In genomic region chr7:47949703-47950102, GRCh38 we compare ENCODE assay signal across 17 cellular contexts.
"Had no signal": no experiment of that assay in that cellular context is flagged by ENCODE, and none has a peak within 500 bp of the region (broad histone marks: within the 10 kb centered on the region; RNA-seq: fewer than 3 reads in every experiment).

No MANE protein-coding gene starts in this region.

- H3K4me1 ChIP-seq: body of pancreas had no signal

- ATAC-seq: body of pancreas had no signal

- H3K27ac ChIP-seq: body of pancreas, dorsolateral prefrontal cortex, epithelial cell of prostate, tibial nerve had no signal

- H3K27ac Mint-ChIP-seq: activated CD4-positive, alpha-beta memory T cell treated with anti-CD3 and anti-CD28 coated beads, Interleukin-2, amount 10 ng/mL, durations not matched to agents 7 days and 5 days; activated naive CD8-positive, alpha-beta T cell treated with anti-CD3 and anti-CD28 coated beads, Interleukin-2, amount 10 ng/mL, durations not matched to agents 7 days and 5 days; activated T-helper 2 cell treated with anti-CD3 and anti-CD28 coated beads, Interferon-gamma antibody, Interleukin-2, Interleukin-4, amounts not matched to agents 10 μg/mL and 5 μg/mL and 100 μg/mL, durations not matched to agents 14 hours and 24 hours and 36 hours; nephron; stimulated activated naive CD8-positive, alpha-beta T cell treated with anti-CD3 and anti-CD28 coated beads, Interleukin-15, Interleukin-2, amounts not matched to agents 100 ng/mL and 50 ng/mL, for 24 hours had no signal

- DNase-seq: activated CD4-positive, alpha-beta memory T cell treated with anti-CD3 and anti-CD28 coated beads, Interleukin-2, amount 10 ng/mL, durations not matched to agents 7 days and 5 days; activated CD4-positive, alpha-beta T cell treated with anti-CD3 and anti-CD28 coated beads for 48 hours; activated CD4-positive, CD25-positive, alpha-beta regulatory T cell; activated naive CD4-positive, alpha-beta T cell treated with Interleukin-2 at 50 U/mL for 16 hours; activated naive CD8-positive, alpha-beta T cell treated with anti-CD3 and anti-CD28 coated beads, Interleukin-2, amount 10 ng/mL, durations not matched to agents 7 days and 5 days; activated T-cell treated with anti-CD3 and anti-CD28 coated beads, Interleukin-2, amount 50 U/mL, for 1 hour; body of pancreas; central memory CD4-positive, alpha-beta T cell; dorsolateral prefrontal cortex; foreskin melanocyte; kidney glomerular epithelial cell; retina had no signal

- H3K4me3 Mint-ChIP-seq: activated CD4-positive, alpha-beta memory T cell treated with anti-CD3 and anti-CD28 coated beads, Interleukin-2, amount 10 ng/mL, durations not matched to agents 7 days and 5 days; activated naive CD8-positive, alpha-beta T cell treated with anti-CD3 and anti-CD28 coated beads, Interleukin-2, amount 10 ng/mL, durations not matched to agents 7 days and 5 days; nephron; stimulated activated naive CD8-positive, alpha-beta T cell treated with anti-CD3 and anti-CD28 coated beads, Interleukin-15, Interleukin-2, amounts not matched to agents 100 ng/mL and 50 ng/mL, for 24 hours had no signal

- H3K4me3 ChIP-seq: body of pancreas, dorsolateral prefrontal cortex, tibial nerve had no signal

- H3K27me3 ChIP-seq: body of pancreas, dorsolateral prefrontal cortex, tibial nerve had no signal

- H3K9me3 ChIP-seq: body of pancreas, tibial nerve had no signal

- H3K9me3 Mint-ChIP-seq: activated CD4-positive, alpha-beta memory T cell treated with anti-CD3 and anti-CD28 coated beads, Interleukin-2, amount 10 ng/mL, durations not matched to agents 7 days and 5 days; activated naive CD8-positive, alpha-beta T cell treated with anti-CD3 and anti-CD28 coated beads, Interleukin-2, amount 10 ng/mL, durations not matched to agents 7 days and 5 days; activated T-helper 2 cell treated with anti-CD3 and anti-CD28 coated beads, Interferon-gamma antibody, Interleukin-2, Interleukin-4, amounts not matched to agents 10 μg/mL and 5 μg/mL and 100 μg/mL, durations not matched to agents 14 hours and 24 hours and 36 hours; nephron; stimulated activated naive CD8-positive, alpha-beta T cell treated with anti-CD3 and anti-CD28 coated beads, Interleukin-15, Interleukin-2, amounts not matched to agents 100 ng/mL and 50 ng/mL, for 24 hours had no signal

- H3K27me3 Mint-ChIP-seq: activated CD4-positive, alpha-beta memory T cell treated with anti-CD3 and anti-CD28 coated beads, Interleukin-2, amount 10 ng/mL, durations not matched to agents 7 days and 5 days; activated naive CD8-positive, alpha-beta T cell treated with anti-CD3 and anti-CD28 coated beads, Interleukin-2, amount 10 ng/mL, durations not matched to agents 7 days and 5 days; stimulated activated naive CD8-positive, alpha-beta T cell treated with anti-CD3 and anti-CD28 coated beads, Interleukin-15, Interleukin-2, amounts not matched to agents 100 ng/mL and 50 ng/mL, for 24 hours had no signal
